8 cellular contexts compared by ENCODE assay signal in genomic region chr1:204465469-204466415, GRCh38. TPM values are rescaled to one million over a fixed set of nuclear protein-coding genes. Genes with fewer than 3 reads are reported as not detected.
DNase-seq lines count a peak whose midpoint lies in the region; ATAC-seq and TF ChIP-seq lines count a peak whose summit lies in the region.

No MANE protein-coding gene starts in this region.

- BruUV-seq in PC-3 (replicated peaks; lab: Mats Ljungman, UMichigan): no TSS peak

- POLR2A ChIA-PET in PC-3 (lab: Charles Lee; ENCODE audit: unreplicated experiment): no interaction called here

- CTCF ChIA-PET in PC-3 (lab: Charles Lee): interaction anchor here (1.2 kb wide), 1 partner anchor 20 kb away, joined by 4 read pairs; no protein-coding TSS in a partner anchor

- peaks cover 10% of the 10 kb centered on the region for H3K36me3 Mint-ChIP-seq in IgD-negative memory B cell
- H3K36me3 Mint-ChIP-seq in effector memory CD8-positive, alpha-beta T cell (ENCODE audit: insufficient read depth): peaks cover 18% of the 10 kb centered on the region
- H3K36me3 Mint-ChIP-seq in stimulated activated naive B cell treated with anti-CD40 and anti-IgM and Interleukin-4, amounts not matched to agents 10 μg/mL and 1 μg/mL and 100 μg/mL, for 72 hours: peaks cover 41 to 71% of the 10 kb centered on the region in 2 donors

- no peaks in the 10 kb centered on the region for H3K4me1 ChIP-seq in PC-3 (ENCODE audit: insufficient read depth, low read length)

- no peak overlapping the region for H3K27ac ChIP-seq in PC-3 (ENCODE audit: low read length)

- H3K9me3 ChIP-seq in PC-3 (ENCODE audit: low read length): no peaks in the 10 kb centered on the region

- H3K27me3 ChIP-seq in GM06990 (replicated peaks; ENCODE audit: control insufficient read depth, insufficient read depth, low read length) (no peaks in the 10 kb centered on the region), PC-3 (ENCODE audit: low read length) (no peaks in the 10 kb centered on the region)

- H3K36me3 ChIP-seq in GM06990 (ENCODE audit: control insufficient read depth, insufficient read depth, low read length) (peaks cover 4% of the 10 kb centered on the region), PC-3 (ENCODE audit: low read depth, low read length) (peaks cover 14% of the 10 kb centered on the region; the same call in 1 of the 2 replicates)

- no peak for TF ChIP-seq CTCF in GM06990 (IDR thresholded peaks at IDR 0.05; ENCODE audit: insufficient read depth, low read length, poor library complexity, severe bottlenecking)
- no peak for TF ChIP-seq CTCF in PC-3 (conservative IDR thresholded peaks at IDR 0.05; ENCODE audit: low read depth, low read length)

- H3K9me3 Mint-ChIP-seq in IgD-negative memory B cell: no peaks in the 10 kb centered on the region
- no peaks in the 10 kb centered on the region for H3K9me3 Mint-ChIP-seq in effector memory CD8-positive, alpha-beta T cell
- H3K9me3 Mint-ChIP-seq in stimulated activated naive B cell treated with anti-CD40 and anti-IgM and Interleukin-4, amounts not matched to agents 10 μg/mL and 1 μg/mL and 100 μg/mL, for 72 hours: no peaks in the 10 kb centered on the region

- peak; percentile 60 for ATAC-seq in GM21367 (IDR thresholded peaks at IDR 0.05; ENCODE audit: unreplicated experiment)
- ATAC-seq in effector memory CD8-positive, alpha-beta T cell (replicated peaks): no peak
- ATAC-seq in stimulated activated naive B cell treated with anti-CD40 and anti-IgM and Interleukin-4, amounts not matched to agents 10 μg/mL and 1 μg/mL and 100 μg/mL, for 72 hours (replicated peaks): peak; percentile 76 to 77
- no peak for ATAC-seq in PC-3

- H3K27me3 Mint-ChIP-seq in IgD-negative memory B cell: no peaks in the 10 kb centered on the region
- no peaks in the 10 kb centered on the region for H3K27me3 Mint-ChIP-seq in effector memory CD8-positive, alpha-beta T cell
- no peaks in the 10 kb centered on the region for H3K27me3 Mint-ChIP-seq in stimulated activated naive B cell treated with anti-CD40 and anti-IgM and Interleukin-4, amounts not matched to agents 10 μg/mL and 1 μg/mL and 100 μg/mL, for 72 hours

- H3K9me2 ChIP-seq in PC-3 (replicated peaks; ENCODE audit: low read length): no peaks in the 10 kb centered on the region

- H3K4me3 Mint-ChIP-seq in IgD-negative memory B cell: peak overlapping the region; percentile 41 to 81 (median 61)
- no peak overlapping the region for H3K4me3 Mint-ChIP-seq in effector memory CD8-positive, alpha-beta T cell
- peak overlapping the region; percentile 64 for H3K4me3 Mint-ChIP-seq in stimulated activated naive B cell treated with anti-CD40 and anti-IgM and Interleukin-4, amounts not matched to agents 10 μg/mL and 1 μg/mL and 100 μg/mL, for 72 hours

- H3K4me1 Mint-ChIP-seq in IgD-negative memory B cell: peaks cover 62 to 68% (median 64%) of the 10 kb centered on the region in 3 donors
- peaks cover 5 to 35% of the 10 kb centered on the region in 2 donors for H3K4me1 Mint-ChIP-seq in effector memory CD8-positive, alpha-beta T cell (ENCODE audit: low read depth in 2 of 2)
- H3K4me1 Mint-ChIP-seq in stimulated activated naive B cell treated with anti-CD40 and anti-IgM and Interleukin-4, amounts not matched to agents 10 μg/mL and 1 μg/mL and 100 μg/mL, for 72 hours: peaks cover 75 to 92% of the 10 kb centered on the region in 2 donors

- no peak overlapping the region for H2AFZ ChIP-seq in PC-3 (ENCODE audit: low read length)

- DNase-seq in GM06990 (ENCODE audit: extremely low read depth, insufficient read length) (peak; percentile 73), PC-3 (no peak), NK-92 (lab: John Stamatoyannopoulos, UW; ENCODE audit: unreplicated experiment) (no peak)
- DNase-seq in effector memory CD8-positive, alpha-beta T cell: no peak
- DNase-seq in stimulated activated naive B cell treated with anti-CD40 and anti-IgM and Interleukin-4, amounts not matched to agents 10 μg/mL and 1 μg/mL and 100 μg/mL, for 72 hours: peak; percentile 71
- DNase-seq in activated CD4-positive, alpha-beta T cell treated with anti-CD3 and anti-CD28 coated beads, Interleukin-2, amount 50 U/mL, for 48 hours: no peak

- intact Hi-C loops in PC-3 (cut with micrococcal nuclease): no loop called here

- H3K27ac Mint-ChIP-seq in IgD-negative memory B cell: peak overlapping the region; percentile 88 to 97 (median 90)
- peak overlapping the region; percentile 55 to 97 for H3K27ac Mint-ChIP-seq in effector memory CD8-positive, alpha-beta T cell
- peak overlapping the region; percentile 98 for H3K27ac Mint-ChIP-seq in stimulated activated naive B cell treated with anti-CD40 and anti-IgM and Interleukin-4, amounts not matched to agents 10 μg/mL and 1 μg/mL and 100 μg/mL, for 72 hours

- no peaks in the 10 kb centered on the region for H3K79me2 ChIP-seq in PC-3 (ENCODE audit: low read length)

- no peaks in the 10 kb centered on the region for H3F3A ChIP-seq in PC-3 (ENCODE audit: low read length, unreplicated experiment)

- H4K20me1 ChIP-seq in PC-3 (ENCODE audit: low read length): no peaks in the 10 kb centered on the region

- H3K4me3 ChIP-seq in GM06990 (replicated peaks; ENCODE audit: low read depth, low read length) (no peak overlapping the region), PC-3 (ENCODE audit: low read length) (no peak overlapping the region)

- H3K4me2 ChIP-seq in PC-3 (ENCODE audit: low read length): no peak overlapping the region

- no peak overlapping the region for H3K9ac ChIP-seq in PC-3 (ENCODE audit: low read length)

RNA-seq across cellular contexts. Expression of gene PIK3C2B, which starts 28.9 kb away (rescaled TPM):
- polyA plus RNA-seq in IgD-negative memory B cell: 8.1 TPM
- total RNA-seq in PC-3 (2014; rRNA removed): 34.7 and 35.3 TPM in 2 replicates

RNA-seq across cellular contexts. Expression of gene MDM4, which starts 50.5 kb away (rescaled TPM):
- 23.9 TPM for polyA plus RNA-seq in IgD-negative memory B cell
- 36.3 and 55.7 TPM in 2 replicates for total RNA-seq in PC-3 (2014; rRNA removed)

RNA-seq across cellular contexts. Expression of gene PPP1R15B, which starts 54.1 kb away (rescaled TPM):
- polyA plus RNA-seq in IgD-negative memory B cell: 24.4 TPM
- total RNA-seq in PC-3 (2014; rRNA removed): 50.7 and 57.5 TPM in 2 replicates

Comparison
In these comparisons a context has a peak if more than half of its experiments do, and no peak if none do; other contexts are left out.
1. DNase-seq: peak in GM06990 (single experiment) and stimulated activated naive B cell treated with anti-CD40 and anti-IgM and Interleukin-4, amounts not matched to agents 10 μg/mL and 1 μg/mL and 100 μg/mL, for 72 hours (single experiment); none in effector memory CD8-positive, alpha-beta T cell (0 of 3), PC-3 (single experiment), activated CD4-positive, alpha-beta T cell treated with anti-CD3 and anti-CD28 coated beads, Interleukin-2, amount 50 U/mL, for 48 hours (0 of 2) and NK-92 (single experiment).
2. ATAC-seq: peak in GM21367 (single experiment) and stimulated activated naive B cell treated with anti-CD40 and anti-IgM and Interleukin-4, amounts not matched to agents 10 μg/mL and 1 μg/mL and 100 μg/mL, for 72 hours (2 of 2); none in effector memory CD8-positive, alpha-beta T cell (single experiment) and PC-3 (single experiment).
3. H3K4me3 Mint-ChIP-seq: peak in IgD-negative memory B cell (4 of 4) and stimulated activated naive B cell treated with anti-CD40 and anti-IgM and Interleukin-4, amounts not matched to agents 10 μg/mL and 1 μg/mL and 100 μg/mL, for 72 hours (2 of 2); none in effector memory CD8-positive, alpha-beta T cell (0 of 2).
4. Peak in every context shown above with its lines, with median percentiles within 50 percentile points of each other: H3K27ac Mint-ChIP-seq.